Comparison of ENCODE assay signal across 1 cellular context in the genomic region with DNA sequence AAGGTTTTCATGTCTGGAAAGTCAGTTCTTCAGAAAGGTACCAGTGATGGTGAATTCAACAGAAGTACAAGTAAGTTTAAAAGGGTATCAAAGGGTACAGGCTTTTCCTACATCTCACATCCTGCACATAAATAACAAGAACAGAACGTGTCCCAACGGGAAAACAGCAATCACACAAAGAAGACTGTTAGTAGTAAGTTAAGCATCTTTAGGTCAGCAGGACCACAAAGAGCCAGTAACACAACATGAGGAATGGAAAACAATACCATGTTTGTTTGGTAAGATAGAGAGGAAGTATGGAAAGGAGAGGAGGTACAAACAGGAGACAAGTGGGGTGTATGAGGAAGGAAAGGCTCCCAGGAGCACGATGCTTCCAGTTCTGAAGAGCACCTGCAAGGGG.
TF ChIP-seq lines count a peak whose summit lies in the region.

No MANE protein-coding gene starts in this region.

TF ChIP-seq in HepG2, 621 proteins besides CTCF, POLR2A, EP300 and RAD21:
- TF ChIP-seq, protein P1, sequence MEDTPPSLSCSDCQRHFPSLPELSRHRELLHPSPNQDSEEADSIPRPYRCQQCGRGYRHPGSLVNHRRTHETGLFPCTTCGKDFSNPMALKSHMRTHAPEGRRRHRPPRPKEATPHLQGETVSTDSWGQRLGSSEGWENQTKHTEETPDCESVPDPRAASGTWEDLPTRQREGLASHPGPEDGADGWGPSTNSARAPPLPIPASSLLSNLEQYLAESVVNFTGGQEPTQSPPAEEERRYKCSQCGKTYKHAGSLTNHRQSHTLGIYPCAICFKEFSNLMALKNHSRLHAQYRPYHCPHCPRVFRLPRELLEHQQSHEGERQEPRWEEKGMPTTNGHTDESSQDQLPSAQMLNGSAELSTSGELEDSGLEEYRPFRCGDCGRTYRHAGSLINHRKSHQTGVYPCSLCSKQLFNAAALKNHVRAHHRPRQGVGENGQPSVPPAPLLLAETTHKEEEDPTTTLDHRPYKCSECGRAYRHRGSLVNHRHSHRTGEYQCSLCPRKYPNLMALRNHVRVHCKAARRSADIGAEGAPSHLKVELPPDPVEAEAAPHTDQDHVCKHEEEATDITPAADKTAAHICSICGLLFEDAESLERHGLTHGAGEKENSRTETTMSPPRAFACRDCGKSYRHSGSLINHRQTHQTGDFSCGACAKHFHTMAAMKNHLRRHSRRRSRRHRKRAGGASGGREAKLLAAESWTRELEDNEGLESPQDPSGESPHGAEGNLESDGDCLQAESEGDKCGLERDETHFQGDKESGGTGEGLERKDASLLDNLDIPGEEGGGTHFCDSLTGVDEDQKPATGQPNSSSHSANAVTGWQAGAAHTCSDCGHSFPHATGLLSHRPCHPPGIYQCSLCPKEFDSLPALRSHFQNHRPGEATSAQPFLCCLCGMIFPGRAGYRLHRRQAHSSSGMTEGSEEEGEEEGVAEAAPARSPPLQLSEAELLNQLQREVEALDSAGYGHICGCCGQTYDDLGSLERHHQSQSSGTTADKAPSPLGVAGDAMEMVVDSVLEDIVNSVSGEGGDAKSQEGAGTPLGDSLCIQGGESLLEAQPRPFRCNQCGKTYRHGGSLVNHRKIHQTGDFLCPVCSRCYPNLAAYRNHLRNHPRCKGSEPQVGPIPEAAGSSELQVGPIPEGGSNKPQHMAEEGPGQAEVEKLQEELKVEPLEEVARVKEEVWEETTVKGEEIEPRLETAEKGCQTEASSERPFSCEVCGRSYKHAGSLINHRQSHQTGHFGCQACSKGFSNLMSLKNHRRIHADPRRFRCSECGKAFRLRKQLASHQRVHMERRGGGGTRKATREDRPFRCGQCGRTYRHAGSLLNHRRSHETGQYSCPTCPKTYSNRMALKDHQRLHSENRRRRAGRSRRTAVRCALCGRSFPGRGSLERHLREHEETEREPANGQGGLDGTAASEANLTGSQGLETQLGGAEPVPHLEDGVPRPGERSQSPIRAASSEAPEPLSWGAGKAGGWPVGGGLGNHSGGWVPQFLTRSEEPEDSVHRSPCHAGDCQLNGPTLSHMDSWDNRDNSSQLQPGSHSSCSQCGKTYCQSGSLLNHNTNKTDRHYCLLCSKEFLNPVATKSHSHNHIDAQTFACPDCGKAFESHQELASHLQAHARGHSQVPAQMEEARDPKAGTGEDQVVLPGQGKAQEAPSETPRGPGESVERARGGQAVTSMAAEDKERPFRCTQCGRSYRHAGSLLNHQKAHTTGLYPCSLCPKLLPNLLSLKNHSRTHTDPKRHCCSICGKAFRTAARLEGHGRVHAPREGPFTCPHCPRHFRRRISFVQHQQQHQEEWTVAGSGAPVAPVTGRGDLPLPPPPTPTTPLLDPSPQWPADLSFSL (CRISPR knock-in tag; IDR thresholded peaks at IDR 0.05): no peak
- TF ChIP-seq HNRNPH1 (optimal IDR thresholded peaks at IDR 0.05; ENCODE audit: low read depth, low read length): no peak
- TF ChIP-seq, protein P2, sequence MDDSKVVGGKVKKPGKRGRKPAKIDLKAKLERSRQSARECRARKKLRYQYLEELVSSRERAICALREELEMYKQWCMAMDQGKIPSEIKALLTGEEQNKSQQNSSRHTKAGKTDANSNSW (CRISPR knock-in tag; IDR thresholded peaks at IDR 0.05; ENCODE audit: borderline replicate concordance): no peak
- TF ChIP-seq ZNF12 (CRISPR knock-in tag; IDR thresholded peaks at IDR 0.05): no peak
- TF ChIP-seq, protein P3, sequence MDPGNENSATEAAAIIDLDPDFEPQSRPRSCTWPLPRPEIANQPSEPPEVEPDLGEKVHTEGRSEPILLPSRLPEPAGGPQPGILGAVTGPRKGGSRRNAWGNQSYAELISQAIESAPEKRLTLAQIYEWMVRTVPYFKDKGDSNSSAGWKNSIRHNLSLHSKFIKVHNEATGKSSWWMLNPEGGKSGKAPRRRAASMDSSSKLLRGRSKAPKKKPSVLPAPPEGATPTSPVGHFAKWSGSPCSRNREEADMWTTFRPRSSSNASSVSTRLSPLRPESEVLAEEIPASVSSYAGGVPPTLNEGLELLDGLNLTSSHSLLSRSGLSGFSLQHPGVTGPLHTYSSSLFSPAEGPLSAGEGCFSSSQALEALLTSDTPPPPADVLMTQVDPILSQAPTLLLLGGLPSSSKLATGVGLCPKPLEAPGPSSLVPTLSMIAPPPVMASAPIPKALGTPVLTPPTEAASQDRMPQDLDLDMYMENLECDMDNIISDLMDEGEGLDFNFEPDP (CRISPR knock-in tag; conservative IDR thresholded peaks at IDR 0.05): no peak
- TF ChIP-seq, protein P4, sequence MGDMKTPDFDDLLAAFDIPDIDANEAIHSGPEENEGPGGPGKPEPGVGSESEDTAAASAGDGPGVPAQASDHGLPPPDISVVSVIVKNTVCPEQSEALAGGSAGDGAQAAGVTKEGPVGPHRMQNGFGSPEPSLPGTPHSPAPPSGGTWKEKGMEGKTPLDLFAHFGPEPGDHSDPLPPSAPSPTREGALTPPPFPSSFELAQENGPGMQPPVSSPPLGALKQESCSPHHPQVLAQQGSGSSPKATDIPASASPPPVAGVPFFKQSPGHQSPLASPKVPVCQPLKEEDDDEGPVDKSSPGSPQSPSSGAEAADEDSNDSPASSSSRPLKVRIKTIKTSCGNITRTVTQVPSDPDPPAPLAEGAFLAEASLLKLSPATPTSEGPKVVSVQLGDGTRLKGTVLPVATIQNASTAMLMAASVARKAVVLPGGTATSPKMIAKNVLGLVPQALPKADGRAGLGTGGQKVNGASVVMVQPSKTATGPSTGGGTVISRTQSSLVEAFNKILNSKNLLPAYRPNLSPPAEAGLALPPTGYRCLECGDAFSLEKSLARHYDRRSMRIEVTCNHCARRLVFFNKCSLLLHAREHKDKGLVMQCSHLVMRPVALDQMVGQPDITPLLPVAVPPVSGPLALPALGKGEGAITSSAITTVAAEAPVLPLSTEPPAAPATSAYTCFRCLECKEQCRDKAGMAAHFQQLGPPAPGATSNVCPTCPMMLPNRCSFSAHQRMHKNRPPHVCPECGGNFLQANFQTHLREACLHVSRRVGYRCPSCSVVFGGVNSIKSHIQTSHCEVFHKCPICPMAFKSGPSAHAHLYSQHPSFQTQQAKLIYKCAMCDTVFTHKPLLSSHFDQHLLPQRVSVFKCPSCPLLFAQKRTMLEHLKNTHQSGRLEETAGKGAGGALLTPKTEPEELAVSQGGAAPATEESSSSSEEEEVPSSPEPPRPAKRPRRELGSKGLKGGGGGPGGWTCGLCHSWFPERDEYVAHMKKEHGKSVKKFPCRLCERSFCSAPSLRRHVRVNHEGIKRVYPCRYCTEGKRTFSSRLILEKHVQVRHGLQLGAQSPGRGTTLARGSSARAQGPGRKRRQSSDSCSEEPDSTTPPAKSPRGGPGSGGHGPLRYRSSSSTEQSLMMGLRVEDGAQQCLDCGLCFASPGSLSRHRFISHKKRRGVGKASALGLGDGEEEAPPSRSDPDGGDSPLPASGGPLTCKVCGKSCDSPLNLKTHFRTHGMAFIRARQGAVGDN (CRISPR knock-in tag; IDR thresholded peaks at IDR 0.05): no peak
- peak; percentile 25; the same call in 1 of the 2 replicates for TF ChIP-seq SOX5 (CRISPR knock-in tag; IDR thresholded peaks at IDR 0.05; ENCODE audit: borderline replicate concordance)
- no peak for TF ChIP-seq SOX13 (IDR thresholded peaks at IDR 0.05)
- TF ChIP-seq SOX13 (CRISPR knock-in tag; conservative IDR thresholded peaks at IDR 0.05 in 1 of 2, IDR thresholded peaks at IDR 0.05 in 1 of 2): 0 out of 4 replicates have a peak, but pooled peaks of 1 of the 2 experiments have one; percentile 21
